Comparison of ENCODE assay signal across 24 cellular contexts in the genomic region with DNA sequence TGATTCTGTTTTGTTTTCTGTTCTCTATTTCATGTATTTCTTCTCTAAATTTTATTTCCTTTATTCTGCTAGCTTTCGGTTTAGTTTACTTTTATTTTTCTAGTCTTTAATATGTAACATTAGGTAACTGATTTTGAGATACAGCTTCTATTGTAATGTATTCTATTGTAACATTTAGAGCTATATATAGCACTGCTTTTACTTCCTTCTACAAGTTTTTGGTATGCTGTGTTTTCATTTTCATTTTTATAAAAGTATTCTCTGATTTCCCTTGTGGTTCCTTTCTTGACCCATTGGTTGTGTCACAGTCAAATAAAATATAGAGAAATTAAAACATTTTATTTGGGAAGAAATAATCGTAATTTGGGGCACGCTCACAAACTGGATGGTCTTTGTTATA. TPM values are rescaled to one million over a fixed set of nuclear protein-coding genes. Genes with fewer than 3 reads are reported as not detected.
DNase-seq lines count a peak whose midpoint lies in the region; ATAC-seq, FAIRE-seq and TF ChIP-seq lines count a peak whose summit lies in the region.
"Had no signal": no experiment of that assay in that cellular context is flagged by ENCODE, and none has a peak within 500 bp of the region (broad histone marks: within the 10 kb centered on the region; RNA-seq: fewer than 3 reads in every experiment).

No MANE protein-coding gene starts in this region.

- no peaks in the 10 kb centered on the region for H3K36me3 ChIP-seq in kidney (ENCODE audit: control insufficient read depth in 1 of 2, insufficient read depth in 2 of 2, low read length in 2 of 2)
- H3K36me3 ChIP-seq: colonic mucosa, heart right ventricle had no signal

- FAIRE-seq in kidney (lab: Jason Lieb, UNC) = peak; percentile 29

- H3K9ac ChIP-seq in kidney (ENCODE audit: low read length in 2 of 2) = no peak overlapping the region
- H3K9ac ChIP-seq: parathyroid adenoma had no signal

- H3K9me3 ChIP-seq in kidney (ENCODE audit: control insufficient read depth in 1 of 2, low read length in 2 of 2) = no peaks in the 10 kb centered on the region
- H3K9me3 ChIP-seq: body of pancreas, colonic mucosa, heart right ventricle had no signal

- no peak overlapping the region for H3K27ac ChIP-seq in kidney (ENCODE audit: low read depth in 2 of 2, low read length in 2 of 2)
- H3K27ac ChIP-seq: body of pancreas, colonic mucosa, HL-60, parathyroid adenoma had no signal

- no peak overlapping the region for H3K4me3 ChIP-seq in kidney (ENCODE audit: low read length in 2 of 2)
- H3K4me3 ChIP-seq: body of pancreas, colonic mucosa, heart right ventricle, lung had no signal

- H3K4me1 ChIP-seq in kidney (ENCODE audit: control insufficient read depth in 1 of 2, insufficient read depth in 1 of 2, low read depth in 1 of 2, low read length in 2 of 2) = no peaks in the 10 kb centered on the region
- H3K4me1 ChIP-seq: body of pancreas, colonic mucosa, heart right ventricle, parathyroid adenoma had no signal

- intact Hi-C loops in kidney (cut with DNase I) = no loop called here

- DNase-seq in kidney = no peak
- no peak for DNase-seq in NCI-H82 treated with DMSO at 0.1 percent for 48 hours (lab: John Stamatoyannopoulos, UW; ENCODE audit: unreplicated experiment)
- DNase-seq in NCI-H187 treated with DMSO at 0.1 percent for 48 hours (lab: John Stamatoyannopoulos, UW) = no peak
- DNase-seq in NCI-H2227 treated with DMSO at 0.1 percent for 48 hours (lab: John Stamatoyannopoulos, UW) = no peak
- DNase-seq: activated CD4-positive, CD25-positive, alpha-beta regulatory T cell; body of pancreas; colonic mucosa; heart right ventricle; NCI-H2029 treated with DMSO at 0.1 percent for 48 hours; NCI-H446 treated with DMSO at 0.1 percent for 48 hours; SHP77; stimulated activated CD4-positive, alpha-beta T cell treated with anti-CD3 and anti-CD28 coated beads, Interleukin-4, amount 100 ng/mL, for 24 hours had no signal

- ATAC-seq in GM18519 (IDR thresholded peaks at IDR 0.05; ENCODE audit: low FRiP score, unreplicated experiment) = peak; percentile 56
- ATAC-seq in GM21390 (IDR thresholded peaks at IDR 0.05; ENCODE audit: unreplicated experiment) = peak; percentile 81
- peak; percentile 68 for ATAC-seq in HG03159 (IDR thresholded peaks at IDR 0.05; ENCODE audit: unreplicated experiment)
- no peak for ATAC-seq in GM19397 (IDR thresholded peaks at IDR 0.05; ENCODE audit: unreplicated experiment)
- ATAC-seq: body of pancreas, heart right ventricle had no signal

- no peak for TF ChIP-seq CTCF in kidney (IDR thresholded peaks at IDR 0.05; ENCODE audit: borderline replicate concordance, extremely low read depth, insufficient read depth)

RNA-seq across cellular contexts. Expression of gene CT47A1, which starts 13.9 kb away (rescaled TPM):
- not detected for total RNA-seq in kidney
- not detected for polyA plus RNA-seq in kidney (ENCODE audit: insufficient read depth, low read depth, low replicate concordance)
- total RNA-seq: activated CD8-positive, alpha-beta memory T cell treated with anti-CD3 and anti-CD28 coated beads for 36 hours; activated T-helper 1 cell treated with anti-CD3 and anti-CD28 coated beads, Interleukin-12 subunit alpha, Interleukin-12 subunit beta, Interleukin-2, Interleukin-4 antibody, amounts not matched to agents 30 ng/mL and 10 ng/mL and 1 ng/mL, durations not matched to agents 14 hours and 24 hours and 36 hours; body of pancreas; colonic mucosa; heart right ventricle; lung; myocyte; T-helper 2 cell treated with Interferon-gamma antibody and Interleukin-4, amounts not matched to agents 100 ng/mL and 5 ng/mL, for 36 hours; temporal lobe had no signal
- polyA plus RNA-seq: heart right ventricle, lung had no signal

RNA-seq across cellular contexts. Expression of gene CT47A2, which starts 18.7 kb away (rescaled TPM):
- not detected for total RNA-seq in kidney
- not detected for polyA plus RNA-seq in kidney (ENCODE audit: insufficient read depth, low read depth, low replicate concordance)
- total RNA-seq: activated CD8-positive, alpha-beta memory T cell treated with anti-CD3 and anti-CD28 coated beads for 36 hours; activated T-helper 1 cell treated with anti-CD3 and anti-CD28 coated beads, Interleukin-12 subunit alpha, Interleukin-12 subunit beta, Interleukin-2, Interleukin-4 antibody, amounts not matched to agents 30 ng/mL and 10 ng/mL and 1 ng/mL, durations not matched to agents 14 hours and 24 hours and 36 hours; body of pancreas; colonic mucosa; heart right ventricle; lung; myocyte; T-helper 2 cell treated with Interferon-gamma antibody and Interleukin-4, amounts not matched to agents 100 ng/mL and 5 ng/mL, for 36 hours; temporal lobe had no signal
- polyA plus RNA-seq: heart right ventricle, lung had no signal

RNA-seq across cellular contexts. Expression of gene CT47A3, which starts 23.5 kb away (rescaled TPM):
- total RNA-seq in kidney = not detected
- polyA plus RNA-seq in kidney (ENCODE audit: insufficient read depth, low read depth, low replicate concordance) = not detected
- total RNA-seq: activated CD8-positive, alpha-beta memory T cell treated with anti-CD3 and anti-CD28 coated beads for 36 hours; activated T-helper 1 cell treated with anti-CD3 and anti-CD28 coated beads, Interleukin-12 subunit alpha, Interleukin-12 subunit beta, Interleukin-2, Interleukin-4 antibody, amounts not matched to agents 30 ng/mL and 10 ng/mL and 1 ng/mL, durations not matched to agents 14 hours and 24 hours and 36 hours; body of pancreas; colonic mucosa; heart right ventricle; lung; myocyte; T-helper 2 cell treated with Interferon-gamma antibody and Interleukin-4, amounts not matched to agents 100 ng/mL and 5 ng/mL, for 36 hours; temporal lobe had no signal
- polyA plus RNA-seq: heart right ventricle, lung had no signal

RNA-seq across cellular contexts. Expression of gene CT47A4, which starts 28.4 kb away (rescaled TPM):
- not detected for total RNA-seq in kidney
- not detected for polyA plus RNA-seq in kidney (ENCODE audit: insufficient read depth, low read depth, low replicate concordance)
- total RNA-seq: activated CD8-positive, alpha-beta memory T cell treated with anti-CD3 and anti-CD28 coated beads for 36 hours; activated T-helper 1 cell treated with anti-CD3 and anti-CD28 coated beads, Interleukin-12 subunit alpha, Interleukin-12 subunit beta, Interleukin-2, Interleukin-4 antibody, amounts not matched to agents 30 ng/mL and 10 ng/mL and 1 ng/mL, durations not matched to agents 14 hours and 24 hours and 36 hours; body of pancreas; colonic mucosa; heart right ventricle; lung; myocyte; T-helper 2 cell treated with Interferon-gamma antibody and Interleukin-4, amounts not matched to agents 100 ng/mL and 5 ng/mL, for 36 hours; temporal lobe had no signal
- polyA plus RNA-seq: heart right ventricle, lung had no signal

RNA-seq across cellular contexts. Expression of gene CT47A5, which starts 33.3 kb away (rescaled TPM):
- not detected for total RNA-seq in kidney
- not detected for polyA plus RNA-seq in kidney (ENCODE audit: insufficient read depth, low read depth, low replicate concordance)
- total RNA-seq: activated CD8-positive, alpha-beta memory T cell treated with anti-CD3 and anti-CD28 coated beads for 36 hours; activated T-helper 1 cell treated with anti-CD3 and anti-CD28 coated beads, Interleukin-12 subunit alpha, Interleukin-12 subunit beta, Interleukin-2, Interleukin-4 antibody, amounts not matched to agents 30 ng/mL and 10 ng/mL and 1 ng/mL, durations not matched to agents 14 hours and 24 hours and 36 hours; body of pancreas; colonic mucosa; heart right ventricle; lung; myocyte; T-helper 2 cell treated with Interferon-gamma antibody and Interleukin-4, amounts not matched to agents 100 ng/mL and 5 ng/mL, for 36 hours; temporal lobe had no signal
- polyA plus RNA-seq: heart right ventricle, lung had no signal
